ENCODE assay signal across 17 cellular contexts in genomic region chr4:85763207-85763606, GRCh38.
DNase-seq lines count a peak whose midpoint lies in the region; ATAC-seq, FAIRE-seq and TF ChIP-seq lines count a peak whose summit lies in the region.
"Had no signal": no experiment of that assay in that cellular context is flagged by ENCODE, and none has a peak within 500 bp of the region (broad histone marks: within the 10 kb centered on the region; RNA-seq: fewer than 3 reads in every experiment).

No MANE protein-coding gene starts in this region.

- H3K27ac ChIP-seq in heart right ventricle (peak overlapping the region in 6 of 10 donors; percentile 42 to 78 (median 61)), right cardiac atrium (ENCODE audit: low read length) (no peak overlapping the region), endothelial cell of umbilical vein (ENCODE audit: insufficient read depth, low read depth, low read length) (peak overlapping the region; percentile 90)
- no peak overlapping the region for H3K27ac ChIP-seq in CD4-positive, alpha-beta memory T cell (ENCODE audit: low read depth, low read length)
- H3K27ac ChIP-seq: PC-9 had no signal

- FAIRE-seq in endothelial cell of umbilical vein (lab: Jason Lieb, UNC), result no peak
- FAIRE-seq: GM12891, GM19239, H1 had no signal

- H3K4me1 ChIP-seq in heart right ventricle, result peaks cover 0 to 44% (median 27%) of the 10 kb centered on the region in 9 donors
- peaks cover 5% of the 10 kb centered on the region for H3K4me1 ChIP-seq in right cardiac atrium (ENCODE audit: control insufficient read depth, insufficient read depth, low read length)
- peaks cover 53% of the 10 kb centered on the region for H3K4me1 ChIP-seq in endothelial cell of umbilical vein (ENCODE audit: control insufficient read depth, extremely low read depth, insufficient read depth, low read length)
- no peaks in the 10 kb centered on the region for H3K4me1 ChIP-seq in CD4-positive, alpha-beta memory T cell (ENCODE audit: insufficient read depth, low read length)

- BruUV-seq in endothelial cell of umbilical vein (replicated peaks; lab: Mats Ljungman, UMichigan), result no TSS peak

- H3K9me1 ChIP-seq in endothelial cell of umbilical vein (replicated peaks; ENCODE audit: control insufficient read depth, extremely low read depth, insufficient read depth, low read length), result no peaks in the 10 kb centered on the region

- peak overlapping the region; percentile 93 for H3K9ac ChIP-seq in endothelial cell of umbilical vein (replicated peaks; ENCODE audit: extremely low read depth, insufficient read depth, low read length)

- POLR2A ChIA-PET in endothelial cell of umbilical vein (lab: Charles Lee), result interaction anchor here (1.5 to 2.3 kb wide), 4 partner anchors 15 to 280 kb away, joined by 5 to 43 read pairs (median 7); no protein-coding TSS in a partner anchor
- POLR2A ChIA-PET in CD4-positive, alpha-beta memory T cell (lab: Charles Lee; ENCODE audit: partially characterized antibody), result no interaction called here

- H3K9me3 ChIP-seq in heart right ventricle (no peaks in the 10 kb centered on the region), right cardiac atrium (ENCODE audit: control insufficient read depth, low read length) (no peaks in the 10 kb centered on the region), endothelial cell of umbilical vein (replicated peaks; ENCODE audit: control insufficient read depth, insufficient read depth, low read length) (no peaks in the 10 kb centered on the region)
- H3K9me3 ChIP-seq in CD4-positive, alpha-beta memory T cell (ENCODE audit: control insufficient read depth in 1 of 2, low read length in 2 of 2), result no peaks in the 10 kb centered on the region

- no peaks in the 10 kb centered on the region for H3K36me3 Mint-ChIP-seq in nephron (ENCODE audit: low read depth)
- no peaks in the 10 kb centered on the region for H3K36me3 Mint-ChIP-seq in CD4-positive, alpha-beta memory T cell
- H3K36me3 Mint-ChIP-seq: CD4-positive, CD25-positive, alpha-beta regulatory T cell had no signal

- WGBS in heart right ventricle, 2 donors, result 48 to 50% methylated on average over 2 of the region's 2 CpGs
- 50% methylated on average over 2 of the region's 2 CpGs for WGBS in right cardiac atrium

- H3K27me3 Mint-ChIP-seq in nephron (ENCODE audit: low read depth), result no peaks in the 10 kb centered on the region
- H3K27me3 Mint-ChIP-seq in CD4-positive, alpha-beta memory T cell, result no peaks in the 10 kb centered on the region
- H3K27me3 Mint-ChIP-seq: CD4-positive, CD25-positive, alpha-beta regulatory T cell had no signal

- H3K4me3 ChIP-seq in heart right ventricle (no peak overlapping the region), right cardiac atrium (ENCODE audit: low read length) (no peak overlapping the region), endothelial cell of umbilical vein (replicated peaks in 1 of 3; ENCODE audit: insufficient read depth in 1 of 3, low read depth in 1 of 3, low read length in 3 of 3) (peak overlapping the region in 1 of 3 experiments; percentile 60)
- H3K4me3 ChIP-seq in CD4-positive, alpha-beta memory T cell (ENCODE audit: low read length in 2 of 2), result no peak overlapping the region
- H3K4me3 ChIP-seq: PC-9 had no signal

- H3K27me3 ChIP-seq in heart right ventricle (no peaks in the 10 kb centered on the region), right cardiac atrium (ENCODE audit: control insufficient read depth, insufficient read depth) (no peaks in the 10 kb centered on the region), endothelial cell of umbilical vein (ENCODE audit: control insufficient read depth in 2 of 2, insufficient read depth in 2 of 2, low read length in 2 of 2) (no peaks in the 10 kb centered on the region)
- no peaks in the 10 kb centered on the region for H3K27me3 ChIP-seq in CD4-positive, alpha-beta memory T cell (ENCODE audit: insufficient read depth, low read length)

- dilution Hi-C loops in endothelial cell of umbilical vein (cut with MboI; ENCODE audit: extremely low pct_ligation_motif_present, low sequenced_read_pairs), result no loop called here

- H3K4me1 Mint-ChIP-seq in nephron, result peaks cover 40% of the 10 kb centered on the region
- H3K4me1 Mint-ChIP-seq in CD4-positive, alpha-beta memory T cell, result no peaks in the 10 kb centered on the region
- H3K4me1 Mint-ChIP-seq: CD4-positive, CD25-positive, alpha-beta regulatory T cell had no signal

- no peak for TF ChIP-seq CTCF in heart right ventricle (IDR thresholded peaks at IDR 0.05)
- no peak for TF ChIP-seq CTCF in endothelial cell of umbilical vein (IDR thresholded peaks at IDR 0.05; ENCODE audit: extremely low read depth in 1 of 2, insufficient read depth in 1 of 2, low read depth in 1 of 2, low read length in 2 of 2)
- TF ChIP-seq CTCF in nephron (IDR thresholded peaks at IDR 0.05; ENCODE audit: unreplicated experiment in 3 of 3), result no peak

- H3K4me2 ChIP-seq in endothelial cell of umbilical vein (ENCODE audit: insufficient read depth, low read length), result peak overlapping the region; percentile 93
- H3K4me2 ChIP-seq: PC-9 had no signal

- no peak overlapping the region for H2AFZ ChIP-seq in endothelial cell of umbilical vein (ENCODE audit: low read depth, low read length)
- H2AFZ ChIP-seq: PC-9 had no signal

- intact Hi-C loops in heart right ventricle (cut with DNase I) (no loop called here), right cardiac atrium (cut with DNase I) (loop anchor here in 1 of 4 donors (10.0 kb wide), 1 partner anchor 202 kb away; no protein-coding TSS in a partner anchor), endothelial cell of umbilical vein (cut with micrococcal nuclease) (no loop called here)
- intact Hi-C loops in CD4-positive, alpha-beta memory T cell (cut with micrococcal nuclease), result no loop called here

- TF ChIP-seq POLR2A in endothelial cell of umbilical vein (IDR thresholded peaks at IDR 0.05; ENCODE audit: low read depth, low read length), result no peak

- H3K36me3 ChIP-seq in heart right ventricle (no peaks in the 10 kb centered on the region), endothelial cell of umbilical vein (ENCODE audit: control insufficient read depth in 2 of 2, extremely low read depth in 1 of 2, insufficient read depth in 2 of 2, low read length in 2 of 2) (no peaks in the 10 kb centered on the region)
- no peaks in the 10 kb centered on the region for H3K36me3 ChIP-seq in CD4-positive, alpha-beta memory T cell (ENCODE audit: insufficient read depth, low read length)

- no peaks in the 10 kb centered on the region for H3K9me3 Mint-ChIP-seq in nephron
- peaks cover 0 to 2% (median 0%) of the 10 kb centered on the region in 8 donors for H3K9me3 Mint-ChIP-seq in CD4-positive, alpha-beta memory T cell

- no peaks in the 10 kb centered on the region for H4K20me1 ChIP-seq in endothelial cell of umbilical vein (replicated peaks; ENCODE audit: control insufficient read depth, extremely low read depth, insufficient read depth, low read length)

- H3K4me3 Mint-ChIP-seq in nephron, result no peak overlapping the region
- H3K4me3 Mint-ChIP-seq in CD4-positive, alpha-beta memory T cell, result no peak overlapping the region
- H3K4me3 Mint-ChIP-seq: CD4-positive, CD25-positive, alpha-beta regulatory T cell had no signal

- DNase-seq in heart right ventricle, result no peak
- DNase-seq in right cardiac atrium, result no peak
- peak; percentile 64 for DNase-seq in endothelial cell of umbilical vein (ENCODE audit: low read depth, low spot score)
- no peak for DNase-seq in CD4-positive, alpha-beta memory T cell
- DNase-seq in activated T-cell treated with anti-CD3 and anti-CD28 coated beads, Interleukin-2, amount 50 U/mL, for 1 hour, result no peak
- DNase-seq in activated CD4-positive, alpha-beta T cell treated with anti-CD3 and anti-CD28 coated beads, Interleukin-2, amount 50 U/mL, for 4 hours, result no peak
- DNase-seq: CD4-positive, CD25-positive, alpha-beta regulatory T cell; DMS79; KG1; NCI-H1092 treated with DMSO at 0.1 percent for 48 hours; NCI-H1694 treated with DMSO at 0.1 percent for 48 hours; PC-9 had no signal

- H3K79me2 ChIP-seq in endothelial cell of umbilical vein (ENCODE audit: control insufficient read depth, insufficient read depth, low read length), result peaks cover 24% of the 10 kb centered on the region

- ATAC-seq in heart right ventricle, result no peak
- ATAC-seq in right cardiac atrium, result no peak
- ATAC-seq in HG02623 (IDR thresholded peaks at IDR 0.05; ENCODE audit: unreplicated experiment), result no peak

- CTCF ChIA-PET in endothelial cell of umbilical vein (lab: Charles Lee), result interaction anchor here (0.7 to 3.2 kb wide), 14 partner anchors 12 to 679 kb away, joined by 3 to 73 read pairs (median 4); no protein-coding TSS in a partner anchor
- CTCF ChIA-PET in CD4-positive, alpha-beta memory T cell (lab: Charles Lee; ENCODE audit: partially characterized antibody), result no interaction called here

- peak overlapping the region; percentile 38 to 78 (median 74) for H3K27ac Mint-ChIP-seq in nephron
- no peak overlapping the region for H3K27ac Mint-ChIP-seq in CD4-positive, alpha-beta memory T cell
- H3K27ac Mint-ChIP-seq: CD4-positive, CD25-positive, alpha-beta regulatory T cell had no signal

TF ChIP-seq in endothelial cell of umbilical vein, 7 proteins besides CTCF, POLR2A, EP300 and RAD21:
- TF ChIP-seq MYC (IDR thresholded peaks at IDR 0.05; ENCODE audit: low read depth, low read length), result no peak
- TF ChIP-seq MAX (IDR thresholded peaks at IDR 0.05; ENCODE audit: insufficient read depth, insufficient read length), result no peak
- TF ChIP-seq EZH2 (IDR thresholded peaks at IDR 0.05; ENCODE audit: borderline replicate concordance, low read depth, low read length, severe bottlenecking), result no peak
- no peak for TF ChIP-seq FOS (IDR thresholded peaks at IDR 0.05; ENCODE audit: borderline replicate concordance, insufficient read depth, low read length)
- TF ChIP-seq POLR2AphosphoS5 (IDR thresholded peaks at IDR 0.05; ENCODE audit: insufficient read depth, low read depth, low read length), result peak; percentile 26
- TF ChIP-seq GATA2 (IDR thresholded peaks at IDR 0.05; ENCODE audit: insufficient read depth, insufficient read length, low read depth, low read length), result no peak

Comparison
In these comparisons a context has a peak if more than half of its experiments do, and no peak if none do; other contexts are left out.
1. H3K27ac ChIP-seq: peak in heart right ventricle (6 of 10) and endothelial cell of umbilical vein (single experiment); none in right cardiac atrium (single experiment) and CD4-positive, alpha-beta memory T cell (single experiment).
2. H3K27ac Mint-ChIP-seq: peak in nephron (3 of 3); none in CD4-positive, alpha-beta memory T cell (0 of 7).